ENCODE assay signal across 13 cellular contexts in genomic region chr14:41280745-41281144, GRCh38.
DNase-seq lines count a peak whose midpoint lies in the region; ATAC-seq and TF ChIP-seq lines count a peak whose summit lies in the region.
"Had no signal": no experiment of that assay in that cellular context is flagged by ENCODE, and none has a peak within 500 bp of the region (broad histone marks: within the 10 kb centered on the region; RNA-seq: fewer than 3 reads in every experiment).

No MANE protein-coding gene starts in this region.

- intact Hi-C loops in Panc1 (cut with micrococcal nuclease; ENCODE audit: unreplicated experiment) (loop anchor here (10.0 kb wide), 1 partner anchor 324 kb away; the partner anchor contains the start of gene LRFN5), left colon (cut with DNase I, micrococcal nuclease) (no loop called here), posterior vena cava (cut with DNase I) (no loop called here), prostate gland (cut with DNase I) (no loop called here)

- H3K36me3 ChIP-seq in Panc1 (ENCODE audit: control insufficient read depth, insufficient read depth, low read length) = no peaks in the 10 kb centered on the region
- no peaks in the 10 kb centered on the region for H3K36me3 ChIP-seq in prostate gland
- H3K36me3 ChIP-seq: tibial artery had no signal

- H3K27ac ChIP-seq in Panc1 (ENCODE audit: low read length) (no peak overlapping the region), prostate gland (no peak overlapping the region)
- H3K27ac ChIP-seq: tibial artery had no signal

- ATAC-seq in Panc1 = no peak
- no peak for ATAC-seq in left colon

- H3K4me3 ChIP-seq in AG10803 (ENCODE audit: low read length) (no peak overlapping the region), Panc1 (ENCODE audit: low read depth in 2 of 2, low read length in 2 of 2) (no peak overlapping the region), prostate gland (no peak overlapping the region)
- H3K4me3 ChIP-seq: tibial artery had no signal

- DNase-seq in AG10803 (ENCODE audit: low read depth) (no peak), KBM-7 (peak; percentile 2), Panc1 (ENCODE audit: low read depth, low spot score) (no peak), glutamatergic neuron (no peak), left colon (no peak), posterior vena cava (ENCODE audit: low spot score) (no peak), prostate gland (ENCODE audit: low spot score) (no peak)
- DNase-seq in stimulated activated CD4-positive, alpha-beta T cell treated with anti-CD3 and anti-CD28 coated beads, Interleukin-4, amount 100 ng/mL, for 4 hours = no peak
- DNase-seq: activated CD4-positive, CD25-positive, alpha-beta regulatory T cell; activated effector memory CD4-positive, alpha-beta T cell treated with Interleukin-2 at 50 U/mL for 16 hours; CD4-positive, alpha-beta T cell; tibial artery had no signal

- POLR2A ChIA-PET in Panc1 (lab: Charles Lee) = no interaction called here

- H3K27ac Mint-ChIP-seq in glutamatergic neuron (ENCODE audit: unreplicated experiment) = no peak overlapping the region
- H3K27ac Mint-ChIP-seq: CD4-positive, alpha-beta T cell; IgD-negative memory B cell had no signal

- CTCF ChIA-PET in Panc1 (lab: Charles Lee) = interaction anchor here (0.5 to 1.2 kb wide), 2 partner anchors 246 to 320 kb away, joined by 3 to 6 read pairs; no protein-coding TSS in a partner anchor

- TF ChIP-seq CTCF in AG10803 (conservative IDR thresholded peaks at IDR 0.05; ENCODE audit: low read length) (peak; percentile 10; the same call in 1 of the 2 replicates), Panc1 (IDR thresholded peaks at IDR 0.05) (peak; percentile 45; the same call in 1 of the 2 replicates), glutamatergic neuron (IDR thresholded peaks at IDR 0.05; ENCODE audit: partially characterized antibody, unreplicated experiment) (peak; percentile 58), prostate gland (IDR thresholded peaks at IDR 0.05) (no peak)

- H3K27me3 ChIP-seq in Panc1 (ENCODE audit: control insufficient read depth, insufficient read depth, low read length) = no peaks in the 10 kb centered on the region
- no peaks in the 10 kb centered on the region for H3K27me3 ChIP-seq in prostate gland (replicated peaks; ENCODE audit: insufficient read depth)
- H3K27me3 ChIP-seq: tibial artery had no signal

- no peaks in the 10 kb centered on the region for H3K27me3 Mint-ChIP-seq in glutamatergic neuron (ENCODE audit: unreplicated experiment)
- H3K27me3 Mint-ChIP-seq: CD4-positive, alpha-beta T cell; IgD-negative memory B cell had no signal

- no peaks in the 10 kb centered on the region for H3K36me3 Mint-ChIP-seq in glutamatergic neuron (ENCODE audit: unreplicated experiment)
- H3K36me3 Mint-ChIP-seq: IgD-negative memory B cell had no signal

- peaks cover 4% of the 10 kb centered on the region for H3K9me3 Mint-ChIP-seq in glutamatergic neuron (ENCODE audit: unreplicated experiment)

- no peaks in the 10 kb centered on the region for H3K4me1 ChIP-seq in Panc1 (ENCODE audit: control insufficient read depth, insufficient read depth, low read length)
- no peaks in the 10 kb centered on the region for H3K4me1 ChIP-seq in prostate gland (replicated peaks)
- H3K4me1 ChIP-seq: tibial artery had no signal

- BruUV-seq in Panc1 (replicated peaks; lab: Mats Ljungman, UMichigan) = no TSS peak

- TF ChIP-seq POLR2A in prostate gland (IDR thresholded peaks at IDR 0.05) = no peak

- 30% methylated on average over 1 of the region's 1 CpG for WGBS in prostate gland

- no peak overlapping the region for H3K4me3 Mint-ChIP-seq in glutamatergic neuron (ENCODE audit: unreplicated experiment)
- H3K4me3 Mint-ChIP-seq: CD4-positive, alpha-beta T cell; IgD-negative memory B cell had no signal

- peaks cover 10% of the 10 kb centered on the region for H3K4me1 Mint-ChIP-seq in glutamatergic neuron (ENCODE audit: low read depth, unreplicated experiment)
- H3K4me1 Mint-ChIP-seq: IgD-negative memory B cell had no signal

- in situ Hi-C loops in KBM-7 (cut with MboI; ENCODE audit: low pct_unique_long_range_greater_than_20kb, low sequenced_read_pairs) (no loop called here), Panc1 (cut with HindIII; ENCODE audit: low pct_unique_long_range_greater_than_20kb, low sequenced_read_pairs) (no loop called here)

- H3K9me3 ChIP-seq in Panc1 (ENCODE audit: control insufficient read depth, insufficient read depth, low read depth, low read length) (no peaks in the 10 kb centered on the region), prostate gland (no peaks in the 10 kb centered on the region)
- H3K9me3 ChIP-seq: tibial artery had no signal

Comparison
In these comparisons a context has a peak if more than half of its experiments do, and no peak if none do; other contexts are left out.
1. CTCF ChIP-seq: peak in AG10803 (single experiment), Panc1 (single experiment) and glutamatergic neuron (single experiment); none in prostate gland (0 of 4).